13 cellular contexts compared by ENCODE assay signal in the genomic region with DNA sequence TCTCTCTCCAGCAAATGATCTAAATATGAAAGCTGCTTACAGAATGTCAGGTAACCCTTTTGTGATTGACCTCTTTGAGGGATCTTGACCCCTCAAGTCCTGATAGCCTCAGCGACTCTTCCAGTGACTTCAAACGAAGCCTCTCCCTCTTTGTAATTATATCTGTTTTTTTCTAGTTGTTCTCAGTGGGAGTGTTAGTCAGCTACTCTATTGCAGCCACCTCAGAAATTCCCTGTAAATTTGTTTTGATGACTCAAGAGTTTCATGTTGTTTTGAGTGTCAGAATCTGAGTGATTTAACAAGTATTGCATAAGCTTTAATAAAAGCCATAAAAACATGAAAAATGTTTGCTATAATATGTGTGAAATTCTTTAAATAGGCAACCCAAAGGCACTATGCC.
DNase-seq lines count a peak whose midpoint lies in the region; ATAC-seq, FAIRE-seq and TF ChIP-seq lines count a peak whose summit lies in the region.
"Had no signal": no experiment of that assay in that cellular context is flagged by ENCODE, and none has a peak within 500 bp of the region (broad histone marks: within the 10 kb centered on the region; RNA-seq: fewer than 3 reads in every experiment).

No MANE protein-coding gene starts in this region.

- no peaks in the 10 kb centered on the region for H3K36me3 ChIP-seq in ACC112 (ENCODE audit: insufficient read depth, low read length)
- H3K36me3 ChIP-seq in kidney epithelial cell (ENCODE audit: control insufficient read depth, insufficient read depth, low read length), result no peaks in the 10 kb centered on the region
- H3K36me3 ChIP-seq: BLaER1 had no signal

- no peak for TF ChIP-seq CTCF in astrocyte of the cerebellum (IDR thresholded peaks at IDR 0.05; ENCODE audit: low read depth, low read length, missing control alignments)
- no peak for TF ChIP-seq CTCF in kidney epithelial cell (IDR thresholded peaks at IDR 0.05; ENCODE audit: insufficient read depth, low read length, poor library complexity, severe bottlenecking)
- TF ChIP-seq CTCF in D721Med (IDR thresholded peaks at IDR 0.05; ENCODE audit: insufficient read depth, missing control alignments), result no peak

- ATAC-seq in GM18870 (IDR thresholded peaks at IDR 0.05; ENCODE audit: unreplicated experiment), result no peak
- ATAC-seq in natural killer cell treated with Interleukin-12 subunit alpha and Interleukin-12 subunit beta and Interleukin-15 and Interleukin-18, amount 100 ng/mL, for 72 hours, result no peak
- ATAC-seq: stimulated activated naive CD8-positive, alpha-beta T cell treated with anti-CD3 and anti-CD28 coated beads, Interleukin-15, Interleukin-2, amounts not matched to agents 100 U/mL and 50 U/mL, for 24 hours had no signal

- in situ Hi-C loops in astrocyte of the cerebellum (cut with HindIII; ENCODE audit: low sequenced_read_pairs), result no loop called here

- H3K4me3 ChIP-seq in ACC112 (ENCODE audit: low read depth, low read length) (0 out of 2 replicates have a peak overlapping the region, but pooled peaks have one; percentile 0), astrocyte of the cerebellum (ENCODE audit: low read depth, low read length) (no peak overlapping the region), kidney epithelial cell (ENCODE audit: low read depth, low read length) (no peak overlapping the region)
- H3K4me3 ChIP-seq: BLaER1 had no signal

- H3K27ac Mint-ChIP-seq in natural killer cell treated with Interleukin-12 subunit alpha and Interleukin-12 subunit beta and Interleukin-15 and Interleukin-18, amount 100 ng/mL, for 72 hours, result no peak overlapping the region
- H3K27ac Mint-ChIP-seq: activated CD4-positive, alpha-beta memory T cell treated with anti-CD3 and anti-CD28 coated beads for 36 hours had no signal

- DNase-seq in HS-27A (ENCODE audit: low read depth) (peak; percentile 19), astrocyte of the cerebellum (ENCODE audit: low read depth) (peak; percentile 37), kidney epithelial cell (ENCODE audit: low read depth) (peak; percentile 28), NCI-H2227 (lab: John Stamatoyannopoulos, UW; ENCODE audit: unreplicated experiment) (no peak), D721Med (ENCODE audit: insufficient read length, low spot score) (no peak)
- no peak for DNase-seq in natural killer cell treated with Interleukin-12 subunit alpha and Interleukin-12 subunit beta and Interleukin-15 and Interleukin-18, amount 100 ng/mL, for 72 hours (ENCODE audit: low spot score)
- DNase-seq: activated CD4-positive, alpha-beta memory T cell treated with anti-CD3 and anti-CD28 coated beads for 36 hours; NCI-H146; stimulated activated naive CD8-positive, alpha-beta T cell treated with anti-CD3 and anti-CD28 coated beads, Interleukin-15, Interleukin-2, amounts not matched to agents 100 U/mL and 50 U/mL, for 24 hours had no signal

- H3K4me1 ChIP-seq in ACC112 (ENCODE audit: control insufficient read depth, insufficient read depth, low read length, unreplicated experiment), result peaks cover 17% of the 10 kb centered on the region
- H3K4me1 ChIP-seq: BLaER1 had no signal

- H2AFZ ChIP-seq in ACC112 (ENCODE audit: low read length, unreplicated experiment), result peak overlapping the region; percentile 52

- peak overlapping the region; percentile 65 for H3K27ac ChIP-seq in ACC112 (ENCODE audit: low read depth, low read length)
- H3K27ac ChIP-seq: BLaER1 had no signal

- FAIRE-seq in D721Med (lab: Jason Lieb, UNC), result no peak
- FAIRE-seq: GM12891 had no signal

- no peak overlapping the region for H3K4me3 Mint-ChIP-seq in natural killer cell treated with Interleukin-12 subunit alpha and Interleukin-12 subunit beta and Interleukin-15 and Interleukin-18, amount 100 ng/mL, for 72 hours
- H3K4me3 Mint-ChIP-seq: activated CD4-positive, alpha-beta memory T cell treated with anti-CD3 and anti-CD28 coated beads for 36 hours had no signal

- peaks cover 5% of the 10 kb centered on the region for H3K36me3 Mint-ChIP-seq in natural killer cell treated with Interleukin-12 subunit alpha and Interleukin-12 subunit beta and Interleukin-15 and Interleukin-18, amount 100 ng/mL, for 72 hours
- H3K36me3 Mint-ChIP-seq: activated CD4-positive, alpha-beta memory T cell treated with anti-CD3 and anti-CD28 coated beads for 36 hours had no signal

- H3K27me3 Mint-ChIP-seq in natural killer cell treated with Interleukin-12 subunit alpha and Interleukin-12 subunit beta and Interleukin-15 and Interleukin-18, amount 100 ng/mL, for 72 hours, result no peaks in the 10 kb centered on the region
- H3K27me3 Mint-ChIP-seq: activated CD4-positive, alpha-beta memory T cell treated with anti-CD3 and anti-CD28 coated beads for 36 hours had no signal

- peaks cover 7% of the 10 kb centered on the region for H3K9me3 Mint-ChIP-seq in natural killer cell treated with Interleukin-12 subunit alpha and Interleukin-12 subunit beta and Interleukin-15 and Interleukin-18, amount 100 ng/mL, for 72 hours

- no peaks in the 10 kb centered on the region for H3K79me2 ChIP-seq in ACC112 (ENCODE audit: control insufficient read depth, insufficient read depth, low read length, unreplicated experiment)

- no peaks in the 10 kb centered on the region for H3K4me1 Mint-ChIP-seq in natural killer cell treated with Interleukin-12 subunit alpha and Interleukin-12 subunit beta and Interleukin-15 and Interleukin-18, amount 100 ng/mL, for 72 hours (ENCODE audit: low read depth in 2 of 2)

- H3K27me3 ChIP-seq in ACC112 (ENCODE audit: insufficient read depth, low read length), result no peaks in the 10 kb centered on the region
- no peaks in the 10 kb centered on the region for H3K27me3 ChIP-seq in kidney epithelial cell (ENCODE audit: control insufficient read depth, insufficient read depth, low read length)
- H3K27me3 ChIP-seq: BLaER1 had no signal

Comparison
In these comparisons a context has a peak if more than half of its experiments do, and no peak if none do; other contexts are left out.
1. DNase-seq: peak in HS-27A (single experiment), astrocyte of the cerebellum (single experiment) and kidney epithelial cell (single experiment); none in NCI-H2227 (single experiment), natural killer cell treated with Interleukin-12 subunit alpha and Interleukin-12 subunit beta and Interleukin-15 and Interleukin-18, amount 100 ng/mL, for 72 hours (single experiment) and D721Med (single experiment).